Comparison of ENCODE assay signal across 21 cellular contexts in the genomic region with DNA sequence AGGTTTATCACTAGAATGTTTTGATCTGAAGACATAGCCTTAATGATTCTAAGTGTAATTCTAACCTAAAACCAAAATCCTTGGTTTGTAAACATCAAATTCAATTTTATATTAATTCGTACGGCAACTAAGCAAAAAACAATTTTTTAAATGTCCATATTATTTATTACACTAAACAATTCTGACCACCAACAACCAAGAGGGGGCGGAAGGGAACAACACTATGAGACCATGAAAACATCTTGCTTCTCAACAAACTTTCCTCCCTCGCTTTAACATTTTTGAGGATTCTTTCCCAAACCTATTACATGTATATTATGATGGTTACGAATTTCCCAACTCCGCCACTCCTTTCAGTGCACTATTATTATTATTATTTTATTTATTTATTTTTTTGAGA. TPM values are rescaled to one million over a fixed set of nuclear protein-coding genes. Genes with fewer than 3 reads are reported as not detected.
DNase-seq lines count a peak whose midpoint lies in the region; ATAC-seq and TF ChIP-seq lines count a peak whose summit lies in the region.
"Had no signal": no experiment of that assay in that cellular context is flagged by ENCODE, and none has a peak within 500 bp of the region (broad histone marks: within the 10 kb centered on the region; RNA-seq: fewer than 3 reads in every experiment).

No MANE protein-coding gene starts in this region.

- H4K20me1 ChIP-seq in HCT116 (ENCODE audit: insufficient read depth), result no peaks in the 10 kb centered on the region

- no peak overlapping the region for H3K9ac ChIP-seq in HCT116 (ENCODE audit: low read length)

- H3K9me3 ChIP-seq in cardiac muscle cell (ENCODE audit: low read depth) (no peaks in the 10 kb centered on the region), HCT116 (ENCODE audit: control insufficient read depth in 1 of 2, insufficient read depth in 1 of 2, low read depth in 1 of 2, low read length in 2 of 2) (no peaks in the 10 kb centered on the region), stomach (no peaks in the 10 kb centered on the region)
- H3K9me3 ChIP-seq: esophagus squamous epithelium, heart left ventricle, suprapubic skin had no signal

- WGBS in stomach, 5 donors, result 84 to 97% (median 91%) methylated on average over 6 of the region's 6 CpGs

- POLR2A ChIA-PET in HCT116 (lab: Charles Lee), result no interaction called here

- TF ChIP-seq EP300 in stomach (IDR thresholded peaks at IDR 0.05), result no peak

- CTCF ChIA-PET in HCT116 (lab: Charles Lee), result no interaction called here

- H3K27ac ChIP-seq in cardiac muscle cell (no peak overlapping the region), HCT116 (ENCODE audit: low read depth, low read length) (no peak overlapping the region), stomach (no peak overlapping the region)
- H3K27ac ChIP-seq: esophagus squamous epithelium, heart left ventricle, SK-N-MC, suprapubic skin had no signal

- no peak overlapping the region for H2AFZ ChIP-seq in HCT116 (ENCODE audit: low read depth, low read length, poor library complexity, severe bottlenecking)

- no TSS peak for BruUV-seq in HCT116 (replicated peaks; lab: Mats Ljungman, UMichigan)

- no peaks in the 10 kb centered on the region for H3K36me3 ChIP-seq in cardiac muscle cell
- no peaks in the 10 kb centered on the region for H3K36me3 ChIP-seq in HCT116 (ENCODE audit: control insufficient read depth in 1 of 2, insufficient read depth in 2 of 2, low read length in 2 of 2)
- H3K36me3 ChIP-seq in stomach, result no peaks in the 10 kb centered on the region
- H3K36me3 ChIP-seq: esophagus squamous epithelium, heart left ventricle, suprapubic skin had no signal

- ATAC-seq in Right ventricle myocardium superior (ENCODE audit: poor library complexity), result no peak
- ATAC-seq in HCT116, result no peak
- no peak for ATAC-seq in HG02678 (IDR thresholded peaks at IDR 0.05; ENCODE audit: unreplicated experiment)
- ATAC-seq: heart left ventricle; naive thymus-derived CD8-positive, alpha-beta T cell had no signal

- 0 out of 2 replicates have a peak, but pooled peaks have one; percentile 30 for TF ChIP-seq RAD21 in HCT116 (IDR thresholded peaks at IDR 0.05; ENCODE audit: low read depth)

- DNase-seq in cardiac muscle cell (ENCODE audit: low read depth in 1 of 2, low spot score in 1 of 2) (peak in 1 of 2 donors; percentile 48), Right ventricle myocardium superior (no peak), HCT116 (ENCODE audit: low read depth, low spot score) (no peak), SK-MEL-5 (ENCODE audit: low read depth, low spot score) (peak; percentile 68), retinal pigment epithelial cell (ENCODE audit: low read depth) (no peak), stomach (no peak), AML-193 (lab: John Stamatoyannopoulos, UW) (no peak)
- DNase-seq: activated CD4-positive, alpha-beta memory T cell treated with anti-CD3 and anti-CD28 coated beads, Interleukin-2, amount 10 ng/mL, durations not matched to agents 7 days and 5 days; caudate nucleus; esophagus squamous epithelium; heart left ventricle; islet precursor cell; naive thymus-derived CD8-positive, alpha-beta T cell; NCI-H1048; NCI-H2081; NCI-H524; stimulated activated CD4-positive, alpha-beta T cell treated with anti-CD3 and anti-CD28 coated beads, Interleukin-4, amount 100 ng/mL, for 1 hour had no signal

- TF ChIP-seq POLR2A in HCT116 (IDR thresholded peaks at IDR 0.05; ENCODE audit: borderline replicate concordance, extremely low read depth, insufficient read depth, insufficient read length) (no peak), stomach (IDR thresholded peaks at IDR 0.05) (no peak)

- no peaks in the 10 kb centered on the region for H3K27me3 ChIP-seq in cardiac muscle cell
- no peaks in the 10 kb centered on the region for H3K27me3 ChIP-seq in HCT116 (ENCODE audit: insufficient read depth, low read length)
- no peaks in the 10 kb centered on the region for H3K27me3 ChIP-seq in stomach
- H3K27me3 ChIP-seq: esophagus squamous epithelium, heart left ventricle, suprapubic skin had no signal

- TF ChIP-seq CTCF in cardiac muscle cell (IDR thresholded peaks at IDR 0.05; ENCODE audit: low read depth, low read length), result peak; percentile 34
- peak in 2 of 3 experiments; percentile 13 to 21; a peak in 2 of 6 replicates for TF ChIP-seq CTCF in HCT116 (IDR thresholded peaks at IDR 0.05 in 2 of 3, conservative IDR thresholded peaks at IDR 0.05 in 1 of 3; ENCODE audit: borderline replicate concordance in 1 of 3, insufficient read depth in 1 of 3, low read depth in 2 of 3, low read length in 2 of 3)
- peak; percentile 32 for TF ChIP-seq CTCF in retinal pigment epithelial cell (conservative IDR thresholded peaks at IDR 0.05; ENCODE audit: low read depth, low read length)
- TF ChIP-seq CTCF in stomach (IDR thresholded peaks at IDR 0.05), result no peak

- RAD21 ChIA-PET in HCT116 (lab: Charles Lee; ENCODE audit: low non-redundant PET in 1 of 2, low total read pairs in 2 of 2, uncharacterized antibody in 2 of 2, unreplicated experiment in 2 of 2), result no interaction called here

- no peaks in the 10 kb centered on the region for H3K9me2 ChIP-seq in HCT116 (ENCODE audit: insufficient read depth)

- no peak overlapping the region for H3K4me2 ChIP-seq in HCT116 (ENCODE audit: low read length)

- H3K79me2 ChIP-seq in HCT116 (ENCODE audit: insufficient read depth, low read length), result no peaks in the 10 kb centered on the region

- in situ Hi-C loops in SK-MEL-5 (cut with HindIII; ENCODE audit: low pct_unique_long_range_greater_than_20kb, low sequenced_read_pairs), result no loop called here

- peaks cover 1% of the 10 kb centered on the region for H3K4me1 ChIP-seq in cardiac muscle cell (ENCODE audit: low read depth)
- H3K4me1 ChIP-seq in HCT116 (ENCODE audit: control insufficient read depth in 1 of 2, insufficient read depth in 2 of 2, low read length in 2 of 2), result no peaks in the 10 kb centered on the region
- peaks cover 0 to 4% (median under 1%) of the 10 kb centered on the region in 4 donors for H3K4me1 ChIP-seq in stomach

- intact Hi-C loops in Right ventricle myocardium superior (cut with DNase I) (no loop called here), HCT116 (cut with micrococcal nuclease) (no loop called here), stomach (cut with DNase I; ENCODE audit: low total_unique reads) (no loop called here)

- H3K4me3 ChIP-seq in cardiac muscle cell (no peak overlapping the region), HCT116 (replicated peaks in 1 of 2; ENCODE audit: low read depth in 1 of 2, low read length in 2 of 2) (no peak overlapping the region), retinal pigment epithelial cell (ENCODE audit: low read length) (no peak overlapping the region), stomach (no peak overlapping the region)
- H3K4me3 ChIP-seq: esophagus squamous epithelium, heart left ventricle, SK-N-MC, suprapubic skin had no signal

TF ChIP-seq in HCT116, 20 proteins besides CTCF, POLR2A, EP300 and RAD21 (continues in another document):
- TF ChIP-seq, protein P1, sequence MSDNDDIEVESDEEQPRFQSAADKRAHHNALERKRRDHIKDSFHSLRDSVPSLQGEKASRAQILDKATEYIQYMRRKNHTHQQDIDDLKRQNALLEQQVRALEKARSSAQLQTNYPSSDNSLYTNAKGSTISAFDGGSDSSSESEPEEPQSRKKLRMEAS (IDR thresholded peaks at IDR 0.05), result no peak
- TF ChIP-seq POLR2AphosphoS5 (IDR thresholded peaks at IDR 0.05; ENCODE audit: low read depth, low read length), result no peak
- no peak for TF ChIP-seq SIN3A (IDR thresholded peaks at IDR 0.05; ENCODE audit: low read depth)
- TF ChIP-seq EZH2phosphoT487 (IDR thresholded peaks at IDR 0.05; ENCODE audit: borderline replicate concordance), result no peak
- TF ChIP-seq EGR1 (IDR thresholded peaks at IDR 0.05; ENCODE audit: low read depth), result no peak
- no peak for TF ChIP-seq ZFX (IDR thresholded peaks at IDR 0.05)

RNA-seq across cellular contexts. Expression of a gene that starts 6.5 kb away (rescaled TPM):
- total RNA-seq in cardiac muscle cell (4.7 and 25.9 TPM in 2 replicates), Right ventricle myocardium superior (25.8 TPM), HCT116 (2021; ENCODE audit: unreplicated experiment) (20.4 TPM), stomach (100 to 1,000 TPM in 1 of 5 donors, 10 to 100 TPM in 4; 15.2 to 111 (median 41.9) TPM)
- polyA plus RNA-seq in cardiac muscle cell (34.8 and 57.8 TPM in 2 replicates), stomach (10 to 100 TPM; 21.9 to 55.3 (median 49.3) TPM)
- polyA plus RNA-seq in HCT116 (2012), result 17.4 and 17.5 TPM in 2 replicates
- 0.63 and 2.4 TPM in 2 replicates for total RNA-seq in SK-MEL-5 (2014; rRNA removed; shearing (Covaris generic))
- 2.6 and 2.7 TPM in 2 replicates for polyA plus RNA-seq in SK-MEL-5 (2015; cell fraction: cytosol; rRNA removed)
- 0.72 and 2.2 TPM in 2 replicates for polyA plus RNA-seq in SK-MEL-5 (2015; cell fraction: nucleus; rRNA removed)

RNA-seq across cellular contexts. Expression of a gene that starts 19.7 kb away (rescaled TPM):
- total RNA-seq in cardiac muscle cell (1.6 and 2.0 TPM in 2 replicates), Right ventricle myocardium superior (17.2 TPM), HCT116 (2021; ENCODE audit: unreplicated experiment) (1.3 TPM), stomach (10 to 100 TPM in 1 of 5 donors, 1 to 10 TPM in 1, under 1 TPM in 2, not detected in 1; under 0.01 to 28.0 (median 1.3) TPM)
- polyA plus RNA-seq in cardiac muscle cell (0.59 and 0.95 TPM in 2 replicates), stomach (1 to 10 TPM in 1 of 3 donors, under 1 TPM in 2; 0.19 to 1.4 (median 0.70) TPM)
- polyA plus RNA-seq in HCT116 (2012), result 0.30 and 0.34 TPM in 2 replicates
- total RNA-seq in SK-MEL-5 (2014; rRNA removed; shearing (Covaris generic)), result 0.29 TPM in 1 of 2 replicates, not detected in the other
- polyA plus RNA-seq in SK-MEL-5 (2015; cell fraction: cytosol; rRNA removed), result 0.42 and 3.5 TPM in 2 replicates
- 5.5 and 6.7 TPM in 2 replicates for polyA plus RNA-seq in SK-MEL-5 (2015; cell fraction: nucleus; rRNA removed)

RNA-seq across cellular contexts. Expression of a gene that starts 38.3 kb away (rescaled TPM):
- 0.24 and 0.28 TPM in 2 replicates for total RNA-seq in cardiac muscle cell
- 0.25 TPM in 1 of 2 replicates, not detected in the other for polyA plus RNA-seq in cardiac muscle cell
- not detected for total RNA-seq in Right ventricle myocardium superior
- total RNA-seq in HCT116 (2021; ENCODE audit: unreplicated experiment), result 0.22 TPM
- polyA plus RNA-seq in HCT116 (2012), result 0.16 TPM in 1 of 2 replicates, not detected in the other
- 0.40 TPM in 1 of 2 replicates, not detected in the other for total RNA-seq in SK-MEL-5 (2014; rRNA removed; shearing (Covaris generic))
- polyA plus RNA-seq in SK-MEL-5 (2015; cell fraction: cytosol; rRNA removed), result not detected in 2 replicates
- 0.83 TPM in 1 of 2 replicates, not detected in the other for polyA plus RNA-seq in SK-MEL-5 (2015; cell fraction: nucleus; rRNA removed)
- not detected for total RNA-seq in stomach
- polyA plus RNA-seq in stomach, result under 1 TPM in 1 of 3 donors, not detected in 2; 0.28 TPM
- total RNA-seq: activated CD4-positive, alpha-beta memory T cell treated with anti-CD3 and anti-CD28 coated beads, Interleukin-2, amount 10 ng/mL, durations not matched to agents 7 days and 5 days; esophagus squamous epithelium; heart left ventricle; skeletal muscle tissue; suprapubic skin had no signal

Comparison
In these comparisons a context has a peak if more than half of its experiments do, and no peak if none do; other contexts are left out.
1. CTCF ChIP-seq: peak in cardiac muscle cell (single experiment), HCT116 (2 of 3) and retinal pigment epithelial cell (single experiment); none in stomach (0 of 7).